Comparison of ENCODE assay signal across 1 cellular context in the genomic region with DNA sequence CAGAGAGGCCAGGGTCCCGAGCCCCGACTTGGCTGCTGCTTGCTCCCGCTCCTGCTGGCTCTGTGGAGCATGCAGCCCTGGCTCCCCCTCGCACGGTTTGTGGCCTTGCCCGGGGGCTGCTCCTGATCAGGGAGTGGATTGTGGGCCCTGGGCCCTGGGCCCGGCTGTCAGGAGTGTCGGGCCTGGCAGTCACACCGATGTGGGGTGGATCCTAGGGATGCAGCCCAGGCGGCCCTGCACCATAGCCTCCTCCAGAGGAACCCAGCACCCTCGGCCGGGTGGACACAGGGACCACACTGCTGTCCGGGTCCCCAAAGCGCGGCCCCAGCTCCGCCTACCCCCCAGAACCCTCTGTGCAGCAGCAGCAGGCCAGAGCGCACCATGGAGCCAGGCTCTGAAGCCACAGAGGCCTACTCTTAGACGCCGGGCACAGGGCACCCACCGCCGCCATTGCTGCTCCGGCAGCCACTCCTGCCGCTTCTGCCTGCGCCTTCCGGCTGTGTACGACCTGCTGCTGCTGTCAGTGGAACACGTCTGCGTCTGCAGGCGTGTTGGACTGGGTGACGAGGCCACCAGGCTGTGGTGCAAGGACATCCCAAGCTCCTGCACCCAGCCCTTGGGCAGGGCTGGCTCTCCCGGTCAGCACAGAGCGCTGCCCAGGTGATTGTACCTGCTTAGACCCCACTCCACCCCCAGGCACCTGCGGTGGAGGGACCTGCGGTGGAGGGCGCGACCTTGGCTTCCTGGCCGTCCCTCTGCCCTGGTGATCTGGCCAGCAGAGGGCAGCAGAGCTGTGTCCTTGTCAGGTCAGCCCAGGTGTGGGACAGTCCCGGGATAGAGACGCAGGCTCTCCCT.
TF ChIP-seq lines count a peak whose summit lies in the region.

No MANE protein-coding gene starts in this region.

TF ChIP-seq in HepG2, 621 proteins besides CTCF, POLR2A, EP300 and RAD21 (continued from another document and continues in another):
- TF ChIP-seq CREB1 (IDR thresholded peaks at IDR 0.05) (no peak), CREB1 (CRISPR knock-in tag; IDR thresholded peaks at IDR 0.05) (no peak), ZNF556 (CRISPR knock-in tag; IDR thresholded peaks at IDR 0.05; ENCODE audit: borderline replicate concordance) (no peak), ZSCAN9 (CRISPR knock-in tag; IDR thresholded peaks at IDR 0.05; ENCODE audit: borderline replicate concordance) (no peak), ZNF747 (CRISPR knock-in tag; IDR thresholded peaks at IDR 0.05; ENCODE audit: borderline replicate concordance) (no peak), KLF6 (CRISPR knock-in tag; IDR thresholded peaks at IDR 0.05) (no peak), PPARG (CRISPR knock-in tag; conservative IDR thresholded peaks at IDR 0.05) (no peak), ZNF329 (CRISPR knock-in tag; IDR thresholded peaks at IDR 0.05; ENCODE audit: low read depth) (no peak), TBL1XR1 (IDR thresholded peaks at IDR 0.05; ENCODE audit: borderline replicate concordance, low read length, partially characterized antibody) (no peak), ZNF891 (CRISPR knock-in tag; IDR thresholded peaks at IDR 0.05) (no peak), PTBP1 (IDR thresholded peaks at IDR 0.05; ENCODE audit: low read depth, low read length, poor library complexity, severe bottlenecking) (no peak), ATM (IDR thresholded peaks at IDR 0.05; ENCODE audit: borderline replicate concordance) (no peak), HNRNPK (IDR thresholded peaks at IDR 0.05; ENCODE audit: low read depth, low read length, poor library complexity, severe bottlenecking) (no peak), PHF8 (CRISPR knock-in tag; IDR thresholded peaks at IDR 0.05) (no peak), STAG1 (CRISPR knock-in tag; IDR thresholded peaks at IDR 0.05) (peak; percentile 97), HNRNPLL (IDR thresholded peaks at IDR 0.05; ENCODE audit: low read depth, low read length, poor library complexity, severe bottlenecking) (no peak), KDM3A (CRISPR knock-in tag; IDR thresholded peaks at IDR 0.05; ENCODE audit: low read depth) (peak; percentile 66; the same call in 1 of the 2 replicates), ZMYM3 (CRISPR knock-in tag; IDR thresholded peaks at IDR 0.05) (no peak), FOXK1 (CRISPR knock-in tag; IDR thresholded peaks at IDR 0.05; ENCODE audit: borderline replicate concordance, low read depth) (no peak), BCL6 (CRISPR knock-in tag; IDR thresholded peaks at IDR 0.05) (peak; percentile 48; the same call in 1 of the 2 replicates), KLF13 (CRISPR knock-in tag; IDR thresholded peaks at IDR 0.05) (no peak), MED13 (CRISPR knock-in tag; IDR thresholded peaks at IDR 0.05) (no peak), KMT2A (CRISPR knock-in tag; IDR thresholded peaks at IDR 0.05) (no peak), ONECUT2 (CRISPR knock-in tag; IDR thresholded peaks at IDR 0.05) (no peak), ZSCAN12 (CRISPR knock-in tag; IDR thresholded peaks at IDR 0.05) (no peak), RORA (CRISPR knock-in tag; IDR thresholded peaks at IDR 0.05) (no peak), BORCS8-MEF2B (CRISPR knock-in tag; IDR thresholded peaks at IDR 0.05) (no peak), PITX1 (CRISPR knock-in tag; IDR thresholded peaks at IDR 0.05) (no peak), SP4 (CRISPR knock-in tag; IDR thresholded peaks at IDR 0.05) (no peak)
- TF ChIP-seq, protein P1, sequence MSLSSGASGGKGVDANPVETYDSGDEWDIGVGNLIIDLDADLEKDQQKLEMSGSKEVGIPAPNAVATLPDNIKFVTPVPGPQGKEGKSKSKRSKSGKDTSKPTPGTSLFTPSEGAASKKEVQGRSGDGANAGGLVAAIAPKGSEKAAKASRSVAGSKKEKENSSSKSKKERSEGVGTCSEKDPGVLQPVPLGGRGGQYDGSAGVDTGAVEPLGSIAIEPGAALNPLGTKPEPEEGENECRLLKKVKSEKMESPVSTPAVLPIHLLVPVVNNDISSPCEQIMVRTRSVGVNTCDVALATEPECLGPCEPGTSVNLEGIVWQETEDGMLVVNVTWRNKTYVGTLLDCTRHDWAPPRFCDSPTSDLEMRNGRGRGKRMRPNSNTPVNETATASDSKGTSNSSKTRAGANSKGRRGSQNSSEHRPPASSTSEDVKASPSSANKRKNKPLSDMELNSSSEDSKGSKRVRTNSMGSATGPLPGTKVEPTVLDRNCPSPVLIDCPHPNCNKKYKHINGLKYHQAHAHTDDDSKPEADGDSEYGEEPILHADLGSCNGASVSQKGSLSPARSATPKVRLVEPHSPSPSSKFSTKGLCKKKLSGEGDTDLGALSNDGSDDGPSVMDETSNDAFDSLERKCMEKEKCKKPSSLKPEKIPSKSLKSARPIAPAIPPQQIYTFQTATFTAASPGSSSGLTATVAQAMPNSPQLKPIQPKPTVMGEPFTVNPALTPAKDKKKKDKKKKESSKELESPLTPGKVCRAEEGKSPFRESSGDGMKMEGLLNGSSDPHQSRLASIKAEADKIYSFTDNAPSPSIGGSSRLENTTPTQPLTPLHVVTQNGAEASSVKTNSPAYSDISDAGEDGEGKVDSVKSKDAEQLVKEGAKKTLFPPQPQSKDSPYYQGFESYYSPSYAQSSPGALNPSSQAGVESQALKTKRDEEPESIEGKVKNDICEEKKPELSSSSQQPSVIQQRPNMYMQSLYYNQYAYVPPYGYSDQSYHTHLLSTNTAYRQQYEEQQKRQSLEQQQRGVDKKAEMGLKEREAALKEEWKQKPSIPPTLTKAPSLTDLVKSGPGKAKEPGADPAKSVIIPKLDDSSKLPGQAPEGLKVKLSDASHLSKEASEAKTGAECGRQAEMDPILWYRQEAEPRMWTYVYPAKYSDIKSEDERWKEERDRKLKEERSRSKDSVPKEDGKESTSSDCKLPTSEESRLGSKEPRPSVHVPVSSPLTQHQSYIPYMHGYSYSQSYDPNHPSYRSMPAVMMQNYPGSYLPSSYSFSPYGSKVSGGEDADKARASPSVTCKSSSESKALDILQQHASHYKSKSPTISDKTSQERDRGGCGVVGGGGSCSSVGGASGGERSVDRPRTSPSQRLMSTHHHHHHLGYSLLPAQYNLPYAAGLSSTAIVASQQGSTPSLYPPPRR (CRISPR knock-in tag; IDR thresholded peaks at IDR 0.05; ENCODE audit: borderline replicate concordance) = no peak
- TF ChIP-seq, protein P2, sequence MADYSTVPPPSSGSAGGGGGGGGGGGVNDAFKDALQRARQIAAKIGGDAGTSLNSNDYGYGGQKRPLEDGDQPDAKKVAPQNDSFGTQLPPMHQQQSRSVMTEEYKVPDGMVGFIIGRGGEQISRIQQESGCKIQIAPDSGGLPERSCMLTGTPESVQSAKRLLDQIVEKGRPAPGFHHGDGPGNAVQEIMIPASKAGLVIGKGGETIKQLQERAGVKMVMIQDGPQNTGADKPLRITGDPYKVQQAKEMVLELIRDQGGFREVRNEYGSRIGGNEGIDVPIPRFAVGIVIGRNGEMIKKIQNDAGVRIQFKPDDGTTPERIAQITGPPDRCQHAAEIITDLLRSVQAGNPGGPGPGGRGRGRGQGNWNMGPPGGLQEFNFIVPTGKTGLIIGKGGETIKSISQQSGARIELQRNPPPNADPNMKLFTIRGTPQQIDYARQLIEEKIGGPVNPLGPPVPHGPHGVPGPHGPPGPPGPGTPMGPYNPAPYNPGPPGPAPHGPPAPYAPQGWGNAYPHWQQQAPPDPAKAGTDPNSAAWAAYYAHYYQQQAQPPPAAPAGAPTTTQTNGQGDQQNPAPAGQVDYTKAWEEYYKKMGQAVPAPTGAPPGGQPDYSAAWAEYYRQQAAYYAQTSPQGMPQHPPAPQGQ (CRISPR knock-in tag; IDR thresholded peaks at IDR 0.05; ENCODE audit: borderline replicate concordance) = no peak
- TF ChIP-seq, protein P3, sequence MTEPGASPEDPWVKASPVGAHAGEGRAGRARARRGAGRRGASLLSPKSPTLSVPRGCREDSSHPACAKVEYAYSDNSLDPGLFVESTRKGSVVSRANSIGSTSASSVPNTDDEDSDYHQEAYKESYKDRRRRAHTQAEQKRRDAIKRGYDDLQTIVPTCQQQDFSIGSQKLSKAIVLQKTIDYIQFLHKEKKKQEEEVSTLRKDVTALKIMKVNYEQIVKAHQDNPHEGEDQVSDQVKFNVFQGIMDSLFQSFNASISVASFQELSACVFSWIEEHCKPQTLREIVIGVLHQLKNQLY (CRISPR knock-in tag; IDR thresholded peaks at IDR 0.05) = no peak
- TF ChIP-seq, protein P4, sequence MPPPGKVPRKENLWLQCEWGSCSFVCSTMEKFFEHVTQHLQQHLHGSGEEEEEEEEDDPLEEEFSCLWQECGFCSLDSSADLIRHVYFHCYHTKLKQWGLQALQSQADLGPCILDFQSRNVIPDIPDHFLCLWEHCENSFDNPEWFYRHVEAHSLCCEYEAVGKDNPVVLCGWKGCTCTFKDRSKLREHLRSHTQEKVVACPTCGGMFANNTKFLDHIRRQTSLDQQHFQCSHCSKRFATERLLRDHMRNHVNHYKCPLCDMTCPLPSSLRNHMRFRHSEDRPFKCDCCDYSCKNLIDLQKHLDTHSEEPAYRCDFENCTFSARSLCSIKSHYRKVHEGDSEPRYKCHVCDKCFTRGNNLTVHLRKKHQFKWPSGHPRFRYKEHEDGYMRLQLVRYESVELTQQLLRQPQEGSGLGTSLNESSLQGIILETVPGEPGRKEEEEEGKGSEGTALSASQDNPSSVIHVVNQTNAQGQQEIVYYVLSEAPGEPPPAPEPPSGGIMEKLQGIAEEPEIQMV (CRISPR knock-in tag; IDR thresholded peaks at IDR 0.05; ENCODE audit: low read depth) = no peak
- TF ChIP-seq, protein P5, sequence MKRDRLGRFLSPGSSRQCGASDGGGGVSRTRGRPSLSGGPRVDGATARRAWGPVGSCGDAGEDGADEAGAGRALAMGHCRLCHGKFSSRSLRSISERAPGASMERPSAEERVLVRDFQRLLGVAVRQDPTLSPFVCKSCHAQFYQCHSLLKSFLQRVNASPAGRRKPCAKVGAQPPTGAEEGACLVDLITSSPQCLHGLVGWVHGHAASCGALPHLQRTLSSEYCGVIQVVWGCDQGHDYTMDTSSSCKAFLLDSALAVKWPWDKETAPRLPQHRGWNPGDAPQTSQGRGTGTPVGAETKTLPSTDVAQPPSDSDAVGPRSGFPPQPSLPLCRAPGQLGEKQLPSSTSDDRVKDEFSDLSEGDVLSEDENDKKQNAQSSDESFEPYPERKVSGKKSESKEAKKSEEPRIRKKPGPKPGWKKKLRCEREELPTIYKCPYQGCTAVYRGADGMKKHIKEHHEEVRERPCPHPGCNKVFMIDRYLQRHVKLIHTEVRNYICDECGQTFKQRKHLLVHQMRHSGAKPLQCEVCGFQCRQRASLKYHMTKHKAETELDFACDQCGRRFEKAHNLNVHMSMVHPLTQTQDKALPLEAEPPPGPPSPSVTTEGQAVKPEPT (CRISPR knock-in tag; IDR thresholded peaks at IDR 0.05; ENCODE audit: low read depth) = no peak
- TF ChIP-seq, protein P6, sequence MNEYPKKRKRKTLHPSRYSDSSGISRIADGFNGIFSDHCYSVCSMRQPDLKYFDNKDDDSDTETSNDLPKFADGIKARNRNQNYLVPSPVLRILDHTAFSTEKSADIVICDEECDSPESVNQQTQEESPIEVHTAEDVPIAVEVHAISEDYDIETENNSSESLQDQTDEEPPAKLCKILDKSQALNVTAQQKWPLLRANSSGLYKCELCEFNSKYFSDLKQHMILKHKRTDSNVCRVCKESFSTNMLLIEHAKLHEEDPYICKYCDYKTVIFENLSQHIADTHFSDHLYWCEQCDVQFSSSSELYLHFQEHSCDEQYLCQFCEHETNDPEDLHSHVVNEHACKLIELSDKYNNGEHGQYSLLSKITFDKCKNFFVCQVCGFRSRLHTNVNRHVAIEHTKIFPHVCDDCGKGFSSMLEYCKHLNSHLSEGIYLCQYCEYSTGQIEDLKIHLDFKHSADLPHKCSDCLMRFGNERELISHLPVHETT (CRISPR knock-in tag; conservative IDR thresholded peaks at IDR 0.05) = no peak
- TF ChIP-seq, protein P7, sequence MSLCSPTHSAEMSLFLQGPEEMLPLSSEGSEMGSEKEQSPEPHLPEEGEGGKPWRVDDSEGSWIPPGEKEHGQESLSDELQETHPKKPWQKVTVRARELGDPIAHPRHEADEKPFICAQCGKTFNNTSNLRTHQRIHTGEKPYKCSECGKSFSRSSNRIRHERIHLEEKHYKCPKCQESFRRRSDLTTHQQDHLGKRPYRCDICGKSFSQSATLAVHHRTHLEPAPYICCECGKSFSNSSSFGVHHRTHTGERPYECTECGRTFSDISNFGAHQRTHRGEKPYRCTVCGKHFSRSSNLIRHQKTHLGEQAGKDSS (CRISPR knock-in tag; IDR thresholded peaks at IDR 0.05; ENCODE audit: borderline replicate concordance, low read depth) = no peak
- TF ChIP-seq, protein P8, sequence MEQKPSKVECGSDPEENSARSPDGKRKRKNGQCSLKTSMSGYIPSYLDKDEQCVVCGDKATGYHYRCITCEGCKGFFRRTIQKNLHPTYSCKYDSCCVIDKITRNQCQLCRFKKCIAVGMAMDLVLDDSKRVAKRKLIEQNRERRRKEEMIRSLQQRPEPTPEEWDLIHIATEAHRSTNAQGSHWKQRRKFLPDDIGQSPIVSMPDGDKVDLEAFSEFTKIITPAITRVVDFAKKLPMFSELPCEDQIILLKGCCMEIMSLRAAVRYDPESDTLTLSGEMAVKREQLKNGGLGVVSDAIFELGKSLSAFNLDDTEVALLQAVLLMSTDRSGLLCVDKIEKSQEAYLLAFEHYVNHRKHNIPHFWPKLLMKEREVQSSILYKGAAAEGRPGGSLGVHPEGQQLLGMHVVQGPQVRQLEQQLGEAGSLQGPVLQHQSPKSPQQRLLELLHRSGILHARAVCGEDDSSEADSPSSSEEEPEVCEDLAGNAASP (CRISPR knock-in tag; IDR thresholded peaks at IDR 0.05; ENCODE audit: borderline replicate concordance) = peak; percentile 62; the same call in 1 of the 2 replicates
- TF ChIP-seq, protein P9, sequence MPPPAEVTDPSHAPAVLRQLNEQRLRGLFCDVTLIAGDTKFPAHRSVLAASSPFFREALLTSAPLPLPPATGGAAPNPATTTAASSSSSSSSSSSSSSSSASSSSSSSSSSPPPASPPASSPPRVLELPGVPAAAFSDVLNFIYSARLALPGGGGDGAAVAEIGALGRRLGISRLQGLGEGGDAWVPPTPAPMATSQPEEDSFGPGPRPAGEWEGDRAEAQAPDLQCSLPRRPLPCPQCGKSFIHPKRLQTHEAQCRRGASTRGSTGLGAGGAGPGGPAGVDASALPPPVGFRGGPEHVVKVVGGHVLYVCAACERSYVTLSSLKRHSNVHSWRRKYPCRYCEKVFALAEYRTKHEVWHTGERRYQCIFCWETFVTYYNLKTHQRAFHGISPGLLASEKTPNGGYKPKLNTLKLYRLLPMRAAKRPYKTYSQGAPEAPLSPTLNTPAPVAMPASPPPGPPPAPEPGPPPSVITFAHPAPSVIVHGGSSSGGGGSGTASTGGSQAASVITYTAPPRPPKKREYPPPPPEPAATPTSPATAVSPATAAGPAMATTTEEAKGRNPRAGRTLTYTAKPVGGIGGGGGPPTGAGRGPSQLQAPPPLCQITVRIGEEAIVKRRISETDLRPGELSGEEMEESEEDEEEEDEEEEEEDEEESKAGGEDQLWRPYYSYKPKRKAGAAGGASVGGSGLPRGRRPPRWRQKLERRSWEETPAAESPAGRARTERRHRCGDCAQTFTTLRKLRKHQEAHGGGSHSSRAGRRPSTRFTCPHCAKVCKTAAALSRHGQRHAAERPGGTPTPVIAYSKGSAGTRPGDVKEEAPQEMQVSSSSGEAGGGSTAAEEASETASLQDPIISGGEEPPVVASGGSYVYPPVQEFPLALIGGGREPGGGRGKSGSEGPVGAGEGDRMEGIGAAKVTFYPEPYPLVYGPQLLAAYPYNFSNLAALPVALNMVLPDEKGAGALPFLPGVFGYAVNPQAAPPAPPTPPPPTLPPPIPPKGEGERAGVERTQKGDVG (CRISPR knock-in tag; IDR thresholded peaks at IDR 0.05; ENCODE audit: borderline replicate concordance) = no peak
